11 cellular contexts compared by ENCODE assay signal in the genomic region with DNA sequence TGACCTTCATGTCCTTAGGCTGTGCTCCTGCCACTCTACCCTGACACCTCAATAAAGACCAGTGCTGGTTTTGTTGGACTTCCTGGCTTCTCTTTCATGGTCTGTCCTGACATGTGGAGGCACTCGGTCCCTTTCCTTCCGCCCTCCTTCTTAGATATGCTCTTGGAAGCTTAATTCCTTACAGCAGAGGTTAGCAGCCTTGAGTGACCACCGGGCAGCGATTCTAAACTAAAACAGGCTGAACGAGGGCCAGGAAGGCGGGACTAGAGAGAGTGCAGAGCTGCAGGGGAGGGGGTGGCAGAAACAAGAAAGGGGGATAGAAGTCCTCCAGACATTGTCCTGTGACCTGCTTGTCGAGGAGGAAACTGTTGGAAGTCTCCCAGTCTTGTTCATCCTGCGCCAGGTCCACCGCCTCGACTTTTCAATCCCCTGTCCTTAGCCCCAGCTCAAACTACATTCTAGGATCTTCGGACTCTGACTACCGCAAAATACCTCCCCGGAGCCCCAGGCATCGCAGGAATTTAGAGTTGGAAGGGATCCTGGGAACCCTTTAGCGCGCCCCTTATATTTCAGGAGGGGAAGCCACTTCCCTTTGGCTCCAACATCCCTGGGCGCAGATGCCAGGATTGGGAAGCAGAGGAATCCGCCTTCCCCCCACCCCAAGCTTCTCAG. TPM values are rescaled to one million over a fixed set of nuclear protein-coding genes. Genes with fewer than 3 reads are reported as not detected.
DNase-seq lines count a peak whose midpoint lies in the region; TF ChIP-seq lines count a peak whose summit lies in the region.
"Had no signal": no experiment of that assay in that cellular context is flagged by ENCODE, and none has a peak within 500 bp of the region (broad histone marks: within the 10 kb centered on the region; RNA-seq: fewer than 3 reads in every experiment).

No MANE protein-coding gene starts in this region.

- no peak for TF ChIP-seq CTCF in cardiac fibroblast (IDR thresholded peaks at IDR 0.05; ENCODE audit: low read depth, low read length)
- TF ChIP-seq CTCF in tibial nerve (IDR thresholded peaks at IDR 0.05), result no peak

- H3K36me3 ChIP-seq in muscle layer of colon (ENCODE audit: insufficient read depth, low read length), result no peaks in the 10 kb centered on the region
- no peaks in the 10 kb centered on the region for H3K36me3 ChIP-seq in tibial nerve
- H3K36me3 ChIP-seq: BLaER1 had no signal

- no peak for TF ChIP-seq POLR2A in tibial nerve (IDR thresholded peaks at IDR 0.05)

- no peak for TF ChIP-seq EP300 in tibial nerve (IDR thresholded peaks at IDR 0.05)

- H3K27me3 Mint-ChIP-seq in activated T-cell treated with anti-CD3 and anti-CD28 coated beads, Interleukin-2, amount 50 U/mL, for 24 hours, result peaks cover 28% of the 10 kb centered on the region

- no peaks in the 10 kb centered on the region for H3K9me3 ChIP-seq in muscle layer of colon (ENCODE audit: low read length)
- H3K9me3 ChIP-seq in tibial nerve, result no peaks in the 10 kb centered on the region

- H3K27ac ChIP-seq in muscle layer of colon (ENCODE audit: low read depth, low read length) (no peak overlapping the region), tibial nerve (no peak overlapping the region)
- H3K27ac ChIP-seq: BLaER1 had no signal

- peak overlapping the region; percentile 48 for H3K4me3 Mint-ChIP-seq in activated T-cell treated with anti-CD3 and anti-CD28 coated beads, Interleukin-2, amount 50 U/mL, for 24 hours

- H3K36me3 Mint-ChIP-seq in activated T-cell treated with anti-CD3 and anti-CD28 coated beads, Interleukin-2, amount 50 U/mL, for 24 hours (ENCODE audit: low read depth), result no peaks in the 10 kb centered on the region

- H3K4me3 ChIP-seq in cardiac fibroblast (replicated peaks in 1 of 2; ENCODE audit: low read depth in 2 of 2, low read length in 2 of 2), result peak overlapping the region in 1 of 2 donors; percentile 22
- peak overlapping the region; percentile 31 to 52 for H3K4me3 ChIP-seq in muscle layer of colon (ENCODE audit: low read depth in 1 of 2, low read length in 2 of 2)
- H3K4me3 ChIP-seq in tibial nerve, result peak overlapping the region; percentile 11 to 47 (median 22)
- H3K4me3 ChIP-seq: BLaER1 had no signal

- no peaks in the 10 kb centered on the region for H3K9me3 Mint-ChIP-seq in activated T-cell treated with anti-CD3 and anti-CD28 coated beads, Interleukin-2, amount 50 U/mL, for 24 hours

- H3K4me1 Mint-ChIP-seq in activated T-cell treated with anti-CD3 and anti-CD28 coated beads, Interleukin-2, amount 50 U/mL, for 24 hours (ENCODE audit: low read depth), result peaks cover 19% of the 10 kb centered on the region

- peaks cover 6% of the 10 kb centered on the region for H3K4me1 ChIP-seq in muscle layer of colon (ENCODE audit: insufficient read depth, low read length)
- peaks cover 0 to 14% (median 0%) of the 10 kb centered on the region in 4 donors for H3K4me1 ChIP-seq in tibial nerve
- H3K4me1 ChIP-seq: BLaER1 had no signal

- no peak overlapping the region for H3K27ac Mint-ChIP-seq in activated T-cell treated with anti-CD3 and anti-CD28 coated beads, Interleukin-2, amount 50 U/mL, for 24 hours

- DNase-seq in activated T-cell treated with anti-CD3 and anti-CD28 coated beads, Interleukin-2, amount 50 U/mL, for 24 hours, result no peak
- no peak for DNase-seq in activated T-cell treated with anti-CD3 and anti-CD28 coated beads, Interleukin-2, amount 50 U/mL, for 1 hour
- DNase-seq in cardiac fibroblast (ENCODE audit: low read depth in 2 of 2) (peak; percentile 3 to 59), tibial nerve (ENCODE audit: low spot score in 2 of 2) (no peak), mesenteric fat pad (ENCODE audit: low spot score) (no peak)
- DNase-seq in effector CD8-positive, alpha-beta T cell (lab: John Stamatoyannopoulos, UW), result no peak
- DNase-seq in activated CD4-positive, alpha-beta T cell treated with anti-CD3 and anti-CD28 coated beads for 4 hours, result no peak
- DNase-seq: NCI-H1417 treated with DMSO at 0.1 percent for 48 hours had no signal

- WGBS in tibial nerve, 2 donors, result 8 to 21% methylated on average over 18 of the region's 18 CpGs

- H3K27me3 ChIP-seq in muscle layer of colon (ENCODE audit: control insufficient read depth in 1 of 2, insufficient read depth in 2 of 2, low read length in 2 of 2) (peaks cover 3 to 7% of the 10 kb centered on the region in 2 donors), tibial nerve (peaks cover 0 to 21% of the 10 kb centered on the region in 2 donors)

- no peak overlapping the region for H3K9ac ChIP-seq in muscle layer of colon (ENCODE audit: low read length)
- H3K9ac ChIP-seq: BLaER1 had no signal

RNA-seq across cellular contexts. Expression of gene AHSP, which starts 1.2 kb away (rescaled TPM):
- total RNA-seq in tibial nerve (not detected), mesenteric fat pad (not detected)
- total RNA-seq: T-helper 1 cell treated with Interleukin-12 subunit alpha and Interleukin-12 subunit beta and Interleukin-4 antibody, amounts not matched to agents 30 ng/mL and 1 ng/mL, for 36 hours had no signal

RNA-seq across cellular contexts. Expression of gene RUSF1, which starts 20.7 kb away (rescaled TPM):
- 100 to 1,000 TPM in 2 of 4 donors, 10 to 100 TPM in 2; 71.7 to 118 (median 93.5) TPM for total RNA-seq in tibial nerve
- 36.0 TPM for total RNA-seq in mesenteric fat pad

RNA-seq across cellular contexts. Expression of gene SLC5A2, which starts 45.9 kb away (rescaled TPM):
- not detected for total RNA-seq in tibial nerve
- not detected for total RNA-seq in mesenteric fat pad
- total RNA-seq: T-helper 1 cell treated with Interleukin-12 subunit alpha and Interleukin-12 subunit beta and Interleukin-4 antibody, amounts not matched to agents 30 ng/mL and 1 ng/mL, for 36 hours had no signal

RNA-seq across cellular contexts. Expression of gene TGFB1I1, which starts 56.9 kb away (rescaled TPM):
- total RNA-seq in tibial nerve, result 10 to 100 TPM; 29.3 to 68.7 (median 53.5) TPM
- 34.7 TPM for total RNA-seq in mesenteric fat pad

Comparison
In these comparisons a context has a peak if more than half of its experiments do, and no peak if none do; other contexts are left out.
1. DNase-seq: peak in cardiac fibroblast (2 of 2); none in activated T-cell treated with anti-CD3 and anti-CD28 coated beads, Interleukin-2, amount 50 U/mL, for 24 hours (single experiment), activated T-cell treated with anti-CD3 and anti-CD28 coated beads, Interleukin-2, amount 50 U/mL, for 1 hour (single experiment), tibial nerve (0 of 2), effector CD8-positive, alpha-beta T cell (single experiment), activated CD4-positive, alpha-beta T cell treated with anti-CD3 and anti-CD28 coated beads for 4 hours (0 of 2) and mesenteric fat pad (single experiment).